ENCODE assay signal across 8 cellular contexts in genomic region chr9:126705311-126705766, GRCh38.
DNase-seq lines count a peak whose midpoint lies in the region; ATAC-seq and TF ChIP-seq lines count a peak whose summit lies in the region.

No MANE protein-coding gene starts in this region.

- no peaks in the 10 kb centered on the region for H3K9me3 ChIP-seq in transverse colon

- TF ChIP-seq POLR2A in transverse colon (IDR thresholded peaks at IDR 0.05), result no peak

- no peaks in the 10 kb centered on the region for H3K36me3 ChIP-seq in transverse colon

- no peak for ATAC-seq in HG02885 (IDR thresholded peaks at IDR 0.05; ENCODE audit: poor library complexity, unreplicated experiment)

- H3K27ac ChIP-seq in transverse colon, result no peak overlapping the region

- H3K4me1 ChIP-seq in transverse colon, result peaks cover 0 to 11% (median 4%) of the 10 kb centered on the region in 4 donors

- intact Hi-C loops in transverse colon (cut with DNase I; ENCODE audit: low total_unique reads), result no loop called here

- TF ChIP-seq EP300 in transverse colon (IDR thresholded peaks at IDR 0.05; ENCODE audit: low read depth), result no peak

- DNase-seq in GM12865 (ENCODE audit: low read depth), result peak; percentile 79
- peak; percentile 74 for DNase-seq in SK-N-DZ (ENCODE audit: low spot score)
- peak; percentile 87 for DNase-seq in activated naive CD4-positive, alpha-beta T cell treated with Interleukin-2 at 50 U/mL for 16 hours
- peak; percentile 37 for DNase-seq in globus pallidus (ENCODE audit: low spot score)
- DNase-seq in pons (ENCODE audit: low spot score), result peak; percentile 52
- DNase-seq in transverse colon, result peak; percentile 77

- TF ChIP-seq CTCF in GM12865 (IDR thresholded peaks at IDR 0.05; ENCODE audit: insufficient read depth, low read depth, low read length, missing control alignments), result peak; percentile 86
- peak; percentile 91 for TF ChIP-seq CTCF in LNCAP (IDR thresholded peaks at IDR 0.05)
- TF ChIP-seq CTCF in transverse colon (IDR thresholded peaks at IDR 0.05), result peak; percentile 88 to 95 (median 90)

- H3K27me3 ChIP-seq in transverse colon, result peaks cover 87% of the 10 kb centered on the region

- WGBS in transverse colon (ENCODE audit: low coverage in 1 of 2), 2 donors, result 3 to 12% methylated on average over 11 to 18 of the region's 30 CpGs

- in situ Hi-C loops in transverse colon (cut with MboI; ENCODE audit: low pct_ligation_motif_present in 1 of 4, low pct_unique_long_range_greater_than_20kb in 1 of 4, low sequenced_read_pairs in 3 of 4), result loop anchor here in 3 of 4 donors (5.0 to 10.0 kb wide), 3 partner anchors 67 to 79 kb away; no protein-coding TSS in a partner anchor

- no peak overlapping the region for H3K4me3 ChIP-seq in GM12865 (ENCODE audit: low read depth, low read length)
- peak overlapping the region in 1 of 4 donors; percentile 23 for H3K4me3 ChIP-seq in transverse colon

Comparison
In these comparisons a context has a peak if more than half of its experiments do, and no peak if none do; other contexts are left out.
1. DNase-seq: peak in every context shown above with its lines; median percentile 87 in activated naive CD4-positive, alpha-beta T cell treated with Interleukin-2 at 50 U/mL for 16 hours; 79 in GM12865; 77 in transverse colon; 74 in SK-N-DZ; 52 in pons; 37 in globus pallidus.